In genomic region chr19:35775298-35776101, GRCh38 we compare ENCODE assay signal across 8 cellular contexts. TPM values are rescaled to one million over a fixed set of nuclear protein-coding genes. Genes with fewer than 3 reads are reported as not detected.
DNase-seq lines count a peak whose midpoint lies in the region; ATAC-seq and TF ChIP-seq lines count a peak whose summit lies in the region.

TSS of gene ARHGAP33 (plus strand) at chr19:35775564. CDS start at chr19:35775659, 95 bp downstream.

- CTCF ChIA-PET in CD4-positive, alpha-beta memory T cell (lab: Charles Lee; ENCODE audit: partially characterized antibody): no interaction called here

- ATAC-seq in GM19455 (IDR thresholded peaks at IDR 0.05; ENCODE audit: unreplicated experiment): peak; percentile 91
- ATAC-seq in right lobe of liver: peak; percentile 99 to 100 (median 99)

- H3K27me3 Mint-ChIP-seq in CD4-positive, alpha-beta memory T cell: no peaks in the 10 kb centered on the region

- H3K36me3 Mint-ChIP-seq in CD4-positive, alpha-beta memory T cell: peaks cover 0 to 11% of the 10 kb centered on the region in 2 donors

- H3K4me1 ChIP-seq in CD4-positive, alpha-beta memory T cell (ENCODE audit: insufficient read depth, low read length): peaks cover 15% of the 10 kb centered on the region
- H3K4me1 ChIP-seq in right lobe of liver: no peaks in the 10 kb centered on the region

- peak within 1 kb of the TSS; percentile 46 to 87 (median 72) for H3K27ac Mint-ChIP-seq in CD4-positive, alpha-beta memory T cell

- H3K9me3 Mint-ChIP-seq in CD4-positive, alpha-beta memory T cell: no peaks in the 10 kb centered on the region

- TF ChIP-seq CTCF in dorsolateral prefrontal cortex (IDR thresholded peaks at IDR 0.05 in 54 of 56, conservative IDR thresholded peaks at IDR 0.05 in 2 of 56; ENCODE audit: low read depth in 1 of 56, partially characterized antibody in 56 of 56): peak in 23 of 56 donors; percentile 7 to 50 (median 17)
- TF ChIP-seq CTCF in right lobe of liver (IDR thresholded peaks at IDR 0.05): no peak

- POLR2A ChIA-PET in CD4-positive, alpha-beta memory T cell (lab: Charles Lee; ENCODE audit: partially characterized antibody): no interaction called here

- peak within 1 kb of the TSS; percentile 79 to 95 (median 87) for H3K4me3 Mint-ChIP-seq in CD4-positive, alpha-beta memory T cell

- H3K4me1 Mint-ChIP-seq in CD4-positive, alpha-beta memory T cell: peaks cover 11 to 37% (median 20%) of the 10 kb centered on the region in 4 donors

- no peaks in the 10 kb centered on the region for H3K36me3 ChIP-seq in CD4-positive, alpha-beta memory T cell (ENCODE audit: insufficient read depth, low read length)
- H3K36me3 ChIP-seq in right lobe of liver: no peaks in the 10 kb centered on the region

- no peak within 1 kb of the TSS for H3K27ac ChIP-seq in CD4-positive, alpha-beta memory T cell (ENCODE audit: low read depth, low read length)
- H3K27ac ChIP-seq in dorsolateral prefrontal cortex: peak within 1 kb of the TSS in 53 of 59 donors; percentile 20 to 90 (median 82)
- no peak within 1 kb of the TSS for H3K27ac ChIP-seq in right lobe of liver

- H3K9me3 ChIP-seq in CD4-positive, alpha-beta memory T cell (ENCODE audit: control insufficient read depth in 1 of 2, low read length in 2 of 2): no peaks in the 10 kb centered on the region
- no peaks in the 10 kb centered on the region for H3K9me3 ChIP-seq in right lobe of liver

- no peaks in the 10 kb centered on the region for H3K27me3 ChIP-seq in CD4-positive, alpha-beta memory T cell (ENCODE audit: insufficient read depth, low read length)
- no peaks in the 10 kb centered on the region for H3K27me3 ChIP-seq in dorsolateral prefrontal cortex
- no peaks in the 10 kb centered on the region for H3K27me3 ChIP-seq in right lobe of liver

- no peak for TF ChIP-seq POLR2A in right lobe of liver (IDR thresholded peaks at IDR 0.05)

- peak; percentile 97 to 98 (median 98) for DNase-seq in CD4-positive, alpha-beta memory T cell
- peak; percentile 98 for DNase-seq in HK-2 (ENCODE audit: unreplicated experiment)
- DNase-seq in NCI-H82 treated with DMSO at 0.1 percent for 48 hours (lab: John Stamatoyannopoulos, UW; ENCODE audit: unreplicated experiment): peak; percentile 95
- DNase-seq in activated CD4-positive, alpha-beta T cell treated with anti-CD3 and anti-CD28 coated beads, Interleukin-2, amount 50 U/mL, for 48 hours: peak; percentile 100
- peak; percentile 99 to 100 (median 100) for DNase-seq in dorsolateral prefrontal cortex
- peak; percentile 98 to 99 (median 99) for DNase-seq in right lobe of liver
- peak; percentile 99 for DNase-seq in stimulated activated CD4-positive, alpha-beta T cell treated with anti-CD3 and anti-CD28 coated beads, Interleukin-4, amount 100 ng/mL, for 24 hours

- intact Hi-C loops in CD4-positive, alpha-beta memory T cell (cut with micrococcal nuclease): loop anchor here (1.0 to 2.0 kb wide), 5 partner anchors 17 to 82 kb away; partner anchors contain the start of genes LIN37, PROSER3, PSENEN and U2AF1L4
- intact Hi-C loops in dorsolateral prefrontal cortex (cut with DNase I) (loop anchor here (2.0 to 10.0 kb wide), 4 partner anchors 17 to 239 kb away; partner anchors contain the start of genes ALKBH6 (in 1 of the 2), APLP1 (in 1 of the 2) and PROSER3 (in 1 of the 2)), right lobe of liver (cut with DNase I) (no loop called here)

- H3K4me3 ChIP-seq in CD4-positive, alpha-beta memory T cell (ENCODE audit: low read length in 2 of 2): peak within 1 kb of the TSS; percentile 21 to 65
- H3K4me3 ChIP-seq in dorsolateral prefrontal cortex: peak within 1 kb of the TSS; percentile 62 to 98 (median 90)
- peak within 1 kb of the TSS; percentile 73 to 81 (median 78) for H3K4me3 ChIP-seq in right lobe of liver

- 4% methylated on average over 26 of the region's 82 CpGs for WGBS in right lobe of liver (ENCODE audit: insufficient coverage, low coverage, low lambda C conversion rate, missing lambda C conversion rate)

RNA-seq across cellular contexts. Expression of gene ARHGAP33, which starts in this region (rescaled TPM):
- total RNA-seq in CD4-positive, alpha-beta memory T cell: 10 to 100 TPM; 15.8 to 19.4 TPM
- under 1 TPM in 1 of 2 donors, not detected in 1; 0.29 TPM for polyA plus RNA-seq in CD4-positive, alpha-beta memory T cell
- total RNA-seq in dorsolateral prefrontal cortex (100 to 1,000 TPM in 22 of 120 experiments, 10 to 100 TPM in 98; 53.2 to 121 (median 87.3) TPM), right lobe of liver (1 to 10 TPM in 5 of 6 experiments, under 1 TPM in 1; 0.37 to 5.2 (median 3.1) TPM)

Comparison
In these comparisons a context has a peak if more than half of its experiments do, and no peak if none do; other contexts are left out.
1. H3K27ac ChIP-seq: peak in dorsolateral prefrontal cortex (53 of 59); none in CD4-positive, alpha-beta memory T cell (single experiment) and right lobe of liver (0 of 3).
2. intact Hi-C loops: an anchor here in CD4-positive, alpha-beta memory T cell (1.0 to 2.0 kb wide) and dorsolateral prefrontal cortex (2.0 to 10.0 kb wide); none called in right lobe of liver.
3. Peak in every context shown above with its lines, with median percentiles within 50 percentile points of each other: DNase-seq and H3K4me3 ChIP-seq.